ENCODE assay signal across 16 cellular contexts in genomic region chr6:17869753-17870050, GRCh38.
DNase-seq lines count a peak whose midpoint lies in the region; ATAC-seq and TF ChIP-seq lines count a peak whose summit lies in the region.
"Had no signal": no experiment of that assay in that cellular context is flagged by ENCODE, and none has a peak within 500 bp of the region (broad histone marks: within the 10 kb centered on the region; RNA-seq: fewer than 3 reads in every experiment).

No MANE protein-coding gene starts in this region.

- H3K9me3 ChIP-seq in SJCRH30 (replicated peaks), result no peaks in the 10 kb centered on the region
- no peaks in the 10 kb centered on the region for H3K9me3 ChIP-seq in suprapubic skin
- H3K9me3 ChIP-seq: BLaER1, HAP-1, tibial nerve had no signal

- no peak for TF ChIP-seq POLR2A in suprapubic skin (IDR thresholded peaks at IDR 0.05)

- no peak for TF ChIP-seq CTCF in suprapubic skin (IDR thresholded peaks at IDR 0.05)

- DNase-seq in SJCRH30, result no peak
- DNase-seq in caudate nucleus (lab: John Stamatoyannopoulos, UW), result no peak
- DNase-seq in suprapubic skin (ENCODE audit: low spot score in 2 of 2), result no peak
- DNase-seq in activated CD4-positive, alpha-beta T cell treated with anti-CD3 and anti-CD28 coated beads for 4 hours, result no peak
- DNase-seq in SKM-1 treated with dmso at 0.1 percent for 144 hours (lab: John Stamatoyannopoulos, UW; ENCODE audit: unreplicated experiment), result no peak
- DNase-seq: immature natural killer cell, NCI-H1694 treated with DMSO at 0.1 percent for 48 hours, NCI-H446 treated with DMSO at 0.1 percent for 48 hours, PC-9, right cardiac atrium had no signal

- H3K27ac ChIP-seq in SJCRH30 (peak overlapping the region; percentile 46), caudate nucleus (ENCODE audit: low read depth, low read length) (peak overlapping the region; percentile 74), layer of hippocampus (ENCODE audit: low read depth, low read length) (peak overlapping the region; percentile 85), suprapubic skin (peak overlapping the region; percentile 2)
- H3K27ac ChIP-seq: BLaER1, PC-9 had no signal

- H3K4me3 ChIP-seq in SJCRH30 (no peak overlapping the region), suprapubic skin (no peak overlapping the region)
- H3K4me3 ChIP-seq: BLaER1, HAP-1, PC-9, tibial nerve had no signal

- H3K36me3 ChIP-seq in SJCRH30 (no peaks in the 10 kb centered on the region), suprapubic skin (no peaks in the 10 kb centered on the region)
- H3K36me3 ChIP-seq: BLaER1, tibial nerve had no signal

- no peak for TF ChIP-seq EP300 in suprapubic skin (IDR thresholded peaks at IDR 0.05)

- H3K4me1 ChIP-seq in SJCRH30 (peaks cover 37% of the 10 kb centered on the region), suprapubic skin (peaks cover 72% of the 10 kb centered on the region)
- H3K4me1 ChIP-seq: BLaER1 had no signal

- no peak for ATAC-seq in HG03520 (IDR thresholded peaks at IDR 0.05; ENCODE audit: unreplicated experiment)
- ATAC-seq: activated T-helper 17 cell treated with anti-CD3 and anti-CD28 coated beads, Interleukin-2, amount 50 U/mL, for 72 hours; right cardiac atrium had no signal

- H3K27me3 ChIP-seq in SJCRH30 (no peaks in the 10 kb centered on the region), layer of hippocampus (ENCODE audit: control insufficient read depth, insufficient read depth, low read length) (no peaks in the 10 kb centered on the region), suprapubic skin (no peaks in the 10 kb centered on the region)
- H3K27me3 ChIP-seq: BLaER1, tibial nerve had no signal

- 55% methylated on average over 3 of the region's 3 CpGs for WGBS in suprapubic skin

Comparison
In these comparisons a context has a peak if more than half of its experiments do, and no peak if none do; other contexts are left out.
1. H3K27ac ChIP-seq: peak in every context shown above with its lines; median percentile 85 in layer of hippocampus; 74 in caudate nucleus; 46 in SJCRH30; 2 in suprapubic skin.